ENCODE assay signal across 8 cellular contexts in the genomic region with DNA sequence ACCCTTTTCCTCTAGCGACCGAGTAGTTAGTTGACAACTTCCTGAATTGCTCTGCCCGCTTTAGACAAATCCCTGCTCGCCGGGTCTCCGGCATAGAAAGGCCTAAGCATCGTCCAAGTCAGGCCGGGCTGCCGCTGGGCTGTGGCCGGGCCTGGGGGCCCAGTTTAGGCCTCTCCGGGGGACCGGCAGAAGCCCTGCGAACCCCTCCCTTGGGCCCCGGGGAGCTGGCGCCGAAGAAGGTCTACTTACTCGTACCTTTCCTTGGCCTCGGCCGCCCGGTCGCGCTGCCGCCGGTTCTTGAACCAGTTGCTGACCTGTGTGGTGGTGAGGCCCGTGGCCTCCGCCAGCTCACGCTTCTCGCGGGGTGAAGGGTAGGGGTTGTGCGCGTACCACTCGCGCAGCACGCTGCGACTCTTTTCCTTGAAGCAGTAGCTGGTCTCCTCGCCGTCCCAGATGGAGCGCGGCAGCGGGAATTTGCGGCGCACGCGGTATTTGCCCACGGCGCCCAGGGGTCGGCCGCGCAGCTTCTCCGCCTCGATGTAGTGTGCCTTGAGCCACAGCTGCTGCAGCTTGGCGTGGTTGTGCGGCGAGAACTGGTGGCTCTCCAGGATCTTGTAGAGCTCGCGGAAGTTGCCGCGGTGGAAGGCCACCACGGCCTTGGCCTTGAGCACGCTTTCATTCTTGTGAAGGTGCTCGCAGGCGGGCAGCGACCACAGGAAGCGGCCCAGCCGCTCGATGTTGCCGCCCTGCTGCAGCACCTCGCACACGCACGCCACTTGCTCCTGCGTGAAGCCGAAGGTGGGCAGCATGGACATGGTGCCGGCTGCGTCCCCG. TPM values are rescaled to one million over a fixed set of nuclear protein-coding genes. Genes with fewer than 3 reads are reported as not detected.
DNase-seq lines count a peak whose midpoint lies in the region; ATAC-seq and TF ChIP-seq lines count a peak whose summit lies in the region.

No MANE protein-coding gene starts in this region.

- H3K27me3 Mint-ChIP-seq in T-cell (peaks cover 55 to 81% of the 10 kb centered on the region in 2 donors), progenitor cell of endocrine pancreas (peaks cover 89% of the 10 kb centered on the region)

- ATAC-seq in T-cell (replicated peaks in 1 of 4) = no peak
- no peak for ATAC-seq in activated CD4-positive, CD25-positive, alpha-beta regulatory T cell treated with anti-CD3 and anti-CD28 coated beads, Interleukin-2, amount 50 U/mL, for 24 hours

- H3K27ac Mint-ChIP-seq in T-cell (no peak overlapping the region), progenitor cell of endocrine pancreas (no peak overlapping the region)

- H3K9me3 Mint-ChIP-seq in T-cell (no peaks in the 10 kb centered on the region), progenitor cell of endocrine pancreas (ENCODE audit: low read depth) (no peaks in the 10 kb centered on the region)

- H3K36me3 Mint-ChIP-seq in T-cell (no peaks in the 10 kb centered on the region), progenitor cell of endocrine pancreas (ENCODE audit: insufficient read depth) (peaks cover 1% of the 10 kb centered on the region)

- H3K4me3 Mint-ChIP-seq in T-cell = peak overlapping the region; percentile 36 to 70 (median 59)
- peak overlapping the region; percentile 61 for H3K4me3 Mint-ChIP-seq in progenitor cell of endocrine pancreas (ENCODE audit: low read depth)

- no peak for TF ChIP-seq CTCF in fibroblast of pulmonary artery (IDR thresholded peaks at IDR 0.05; ENCODE audit: low read length, missing control alignments)
- TF ChIP-seq CTCF in progenitor cell of endocrine pancreas (IDR thresholded peaks at IDR 0.05; ENCODE audit: unreplicated experiment) = no peak

- DNase-seq in NCI-H748 (lab: John Stamatoyannopoulos, UW; ENCODE audit: unreplicated experiment) (peak; percentile 74), NCI-H748 treated with DMSO at 0.1 percent for 48 hours (lab: John Stamatoyannopoulos, UW) (no peak), T-cell (no peak), fibroblast of pulmonary artery (ENCODE audit: low read depth) (peak; percentile 16), progenitor cell of endocrine pancreas (ENCODE audit: low spot score, unreplicated experiment) (no peak)
- no peak for DNase-seq in stimulated activated CD4-positive, alpha-beta T cell treated with anti-CD3 and anti-CD28 coated beads, Interleukin-4, amount 100 ng/mL, for 4 hours
- DNase-seq in stimulated activated naive CD4-positive, alpha-beta T cell treated with Interleukin-2 at 50 U/mL for 16 hours (lab: John Stamatoyannopoulos, UW) = no peak

- CTCF ChIA-PET in T-cell (lab: Charles Lee) = interaction anchor here (0.5 to 0.6 kb wide), 2 partner anchors 103 to 534 kb away, joined by 3 to 5 read pairs; no protein-coding TSS in a partner anchor

- POLR2A ChIA-PET in T-cell (lab: Charles Lee) = no interaction called here

- peak overlapping the region; percentile 46 for H3K4me3 ChIP-seq in fibroblast of pulmonary artery (replicated peaks; ENCODE audit: low read depth, low read length)

- H3K4me1 Mint-ChIP-seq in T-cell = peaks cover 28 to 56% (median 53%) of the 10 kb centered on the region in 3 donors
- H3K4me1 Mint-ChIP-seq in progenitor cell of endocrine pancreas (ENCODE audit: low read depth) = peaks cover 17% of the 10 kb centered on the region

RNA-seq across cellular contexts. Expression of a gene that starts 0.7 kb away (rescaled TPM):
- total RNA-seq in T-cell (not detected), progenitor cell of endocrine pancreas (4.0 and 7.0 TPM in 2 replicates)

Comparison
In these comparisons a context has a peak if more than half of its experiments do, and no peak if none do; other contexts are left out.
1. DNase-seq: peak in NCI-H748 (single experiment) and fibroblast of pulmonary artery (single experiment); none in NCI-H748 treated with DMSO at 0.1 percent for 48 hours (single experiment), T-cell (0 of 34), progenitor cell of endocrine pancreas (single experiment), stimulated activated CD4-positive, alpha-beta T cell treated with anti-CD3 and anti-CD28 coated beads, Interleukin-4, amount 100 ng/mL, for 4 hours (0 of 2) and stimulated activated naive CD4-positive, alpha-beta T cell treated with Interleukin-2 at 50 U/mL for 16 hours (single experiment).